ENCODE assay signal across 18 cellular contexts in genomic region chr17:80362428-80363119, GRCh38.
DNase-seq lines count a peak whose midpoint lies in the region; ATAC-seq and TF ChIP-seq lines count a peak whose summit lies in the region.
"Had no signal": no experiment of that assay in that cellular context is flagged by ENCODE, and none has a peak within 500 bp of the region (broad histone marks: within the 10 kb centered on the region; RNA-seq: fewer than 3 reads in every experiment).

No MANE protein-coding gene starts in this region.

- H3K36me3 ChIP-seq in tibial artery: peaks cover 86 to 96% (median 94%) of the 10 kb centered on the region in 3 donors

- no peak for ATAC-seq in GM19397 (IDR thresholded peaks at IDR 0.05; ENCODE audit: unreplicated experiment)
- ATAC-seq: left colon; naive thymus-derived CD8-positive, alpha-beta T cell had no signal

- peaks cover 3% of the 10 kb centered on the region for H3K4me1 Mint-ChIP-seq in T-helper 1 cell treated with Interleukin-12 subunit alpha and Interleukin-12 subunit beta and Interleukin-4 antibody, amounts not matched to agents 30 μg/mL and 1 μg/mL, for 36 hours (ENCODE audit: low read depth)
- H3K4me1 Mint-ChIP-seq: CD4-positive, alpha-beta memory T cell had no signal

- H3K36me3 Mint-ChIP-seq in T-helper 1 cell treated with Interleukin-12 subunit alpha and Interleukin-12 subunit beta and Interleukin-4 antibody, amounts not matched to agents 30 μg/mL and 1 μg/mL, for 36 hours (ENCODE audit: low read depth): peaks cover 85% of the 10 kb centered on the region

- H3K9me3 Mint-ChIP-seq in T-helper 1 cell treated with Interleukin-12 subunit alpha and Interleukin-12 subunit beta and Interleukin-4 antibody, amounts not matched to agents 30 μg/mL and 1 μg/mL, for 36 hours: no peaks in the 10 kb centered on the region
- H3K9me3 Mint-ChIP-seq: CD4-positive, alpha-beta memory T cell; naive thymus-derived CD8-positive, alpha-beta T cell had no signal

- in situ Hi-C loops in GM13977 (cut with MboI; ENCODE audit: low pct_unique_long_range_greater_than_20kb, low sequenced_read_pairs, unreplicated experiment): no loop called here

- DNase-seq in T-helper 1 cell: no peak
- peak; percentile 59 for DNase-seq in choroid plexus epithelial cell (ENCODE audit: low read depth)
- peak; percentile 58 for DNase-seq in hepatic stellate cell (ENCODE audit: low spot score)
- DNase-seq in tibial artery: peak; percentile 30 to 66
- no peak for DNase-seq in GM13977 (ENCODE audit: low spot score)
- DNase-seq in activated CD4-positive, CD25-positive, alpha-beta regulatory T cell (lab: John Stamatoyannopoulos, UW): no peak
- DNase-seq: 8988T; anterior cingulate cortex; CD4-positive, alpha-beta memory T cell; head of caudate nucleus; Kasumi-1; left colon; naive thymus-derived CD8-positive, alpha-beta T cell; NCI-H2081; WERI-Rb-1 had no signal

- intact Hi-C loops in tibial artery (cut with DNase I; ENCODE audit: low total_unique reads): loop anchor here (10.0 kb wide), 1 partner anchor 168 kb away; no protein-coding TSS in a partner anchor

- no peak overlapping the region for H3K4me3 Mint-ChIP-seq in T-helper 1 cell treated with Interleukin-12 subunit alpha and Interleukin-12 subunit beta and Interleukin-4 antibody, amounts not matched to agents 30 μg/mL and 1 μg/mL, for 36 hours
- H3K4me3 Mint-ChIP-seq: CD4-positive, alpha-beta memory T cell had no signal

- no peaks in the 10 kb centered on the region for H3K9me3 ChIP-seq in tibial artery

- H3K4me3 ChIP-seq in choroid plexus epithelial cell (ENCODE audit: low read depth, low read length): no peak overlapping the region
- H3K4me3 ChIP-seq in tibial artery: no peak overlapping the region
- H3K4me3 ChIP-seq: SJSA1 had no signal

- H3K27ac Mint-ChIP-seq in T-helper 1 cell treated with Interleukin-12 subunit alpha and Interleukin-12 subunit beta and Interleukin-4 antibody, amounts not matched to agents 30 μg/mL and 1 μg/mL, for 36 hours: peak overlapping the region; percentile 67

- H3K27me3 ChIP-seq in tibial artery: no peaks in the 10 kb centered on the region
- H3K27me3 ChIP-seq: SJSA1 had no signal

- TF ChIP-seq CTCF in choroid plexus epithelial cell (conservative IDR thresholded peaks at IDR 0.05; ENCODE audit: low read depth, low read length): no peak
- TF ChIP-seq CTCF in tibial artery (IDR thresholded peaks at IDR 0.05): no peak
- TF ChIP-seq CTCF in GM13977 (IDR thresholded peaks at IDR 0.05; ENCODE audit: extremely low read depth, insufficient read depth, missing control alignments): no peak

- H3K27me3 Mint-ChIP-seq in T-helper 1 cell treated with Interleukin-12 subunit alpha and Interleukin-12 subunit beta and Interleukin-4 antibody, amounts not matched to agents 30 μg/mL and 1 μg/mL, for 36 hours (ENCODE audit: low read depth): no peaks in the 10 kb centered on the region
- H3K27me3 Mint-ChIP-seq: CD4-positive, alpha-beta memory T cell; naive thymus-derived CD8-positive, alpha-beta T cell had no signal

- H3K4me1 ChIP-seq in tibial artery: peaks cover 0 to 5% (median 0%) of the 10 kb centered on the region in 4 donors
- H3K4me1 ChIP-seq: SJSA1 had no signal

- peak overlapping the region in 1 of 2 donors; percentile 20 for H3K27ac ChIP-seq in tibial artery
- H3K27ac ChIP-seq: SJSA1, WERI-Rb-1 had no signal

Comparison
In these comparisons a context has a peak if more than half of its experiments do, and no peak if none do; other contexts are left out.
1. DNase-seq: peak in choroid plexus epithelial cell (single experiment), hepatic stellate cell (single experiment) and tibial artery (2 of 2); none in T-helper 1 cell (0 of 5), GM13977 (single experiment) and activated CD4-positive, CD25-positive, alpha-beta regulatory T cell (0 of 4).